17 cellular contexts compared by ENCODE assay signal in genomic region chr10:69955897-69956832, GRCh38.
A peak's percentile ranks its signal among the peaks of the same experiment; 100 is the strongest.
DNase-seq lines count a peak whose midpoint lies in the region; ATAC-seq and TF ChIP-seq lines count a peak whose summit lies in the region.
"Had no signal": no experiment of that assay in that cellular context is flagged by ENCODE, and none has a peak within 500 bp of the region (broad histone marks: within the 10 kb centered on the region; RNA-seq: fewer than 3 reads in every experiment).

No MANE protein-coding gene starts in this region.

- peaks cover 18% of the 10 kb centered on the region for H3K4me1 Mint-ChIP-seq in WTC11
- H3K4me1 Mint-ChIP-seq: CD4-positive, alpha-beta memory T cell had no signal

- H3K9me3 ChIP-seq in HEK293 (ENCODE audit: control insufficient read depth, insufficient read depth, low read depth, low read length): no peaks in the 10 kb centered on the region
- no peaks in the 10 kb centered on the region for H3K9me3 ChIP-seq in sigmoid colon

- no peak for ATAC-seq in WTC11
- ATAC-seq in esophagus mucosa: peak; percentile 53

- CTCF ChIA-PET in HEK293 (lab: Yijun Ruan, JAX) (interaction anchor here (0.6 to 3.4 kb wide), 4 partner anchors 27 to 73 kb away, joined by 3 to 16 read pairs (median 4); no protein-coding TSS in a partner anchor), WTC11 (lab: Charles Lee) (interaction anchor here (4.1 kb wide), 2 partner anchors 40 to 169 kb away, joined by 18 to 75 read pairs; no protein-coding TSS in a partner anchor)

- no peaks in the 10 kb centered on the region for H3K9me3 Mint-ChIP-seq in WTC11

- H3K27me3 Mint-ChIP-seq in WTC11 (ENCODE audit: low read depth): peaks cover 10% of the 10 kb centered on the region

- no peaks in the 10 kb centered on the region for H3K27me3 ChIP-seq in sigmoid colon

- H3K27ac ChIP-seq in HEK293 (ENCODE audit: extremely low read depth, low read depth, low read length): no peak overlapping the region
- no peak overlapping the region for H3K27ac ChIP-seq in sigmoid colon

- H3K36me3 ChIP-seq in HEK293 (ENCODE audit: control insufficient read depth in 2 of 2, insufficient read depth in 1 of 2, low read length in 2 of 2): no peaks in the 10 kb centered on the region
- H3K36me3 ChIP-seq in sigmoid colon: no peaks in the 10 kb centered on the region

- TF ChIP-seq EP300 in sigmoid colon (IDR thresholded peaks at IDR 0.05): no peak

- no peak for TF ChIP-seq POLR2A in sigmoid colon (IDR thresholded peaks at IDR 0.05)

- POLR2A ChIA-PET in HEK293 (lab: Yijun Ruan, JAX) (no interaction called here), WTC11 (lab: Charles Lee) (no interaction called here)

- H3K4me1 ChIP-seq in HEK293 (ENCODE audit: control insufficient read depth, insufficient read depth, low read length) (no peaks in the 10 kb centered on the region), sigmoid colon (peaks cover 0 to 7% (median 0%) of the 10 kb centered on the region in 4 donors)

- no peak overlapping the region for H3K4me3 Mint-ChIP-seq in WTC11
- H3K4me3 Mint-ChIP-seq: CD4-positive, alpha-beta memory T cell had no signal

- H3K36me3 Mint-ChIP-seq in WTC11: no peaks in the 10 kb centered on the region
- H3K36me3 Mint-ChIP-seq: CD4-positive, alpha-beta memory T cell had no signal

- DNase-seq in WTC11 (ENCODE audit: low spot score) (peak; percentile 1), sigmoid colon (peak; percentile 51), AG20443 (ENCODE audit: low spot score) (no peak), NCI-H128 (lab: John Stamatoyannopoulos, UW; ENCODE audit: unreplicated experiment) (no peak)
- DNase-seq in stimulated activated CD4-positive, alpha-beta T cell treated with anti-CD3 and anti-CD28 coated beads, Interleukin-4, amount 100 ng/mL, for 24 hours: no peak
- DNase-seq: CD4-positive, alpha-beta memory T cell; DMS79 treated with DMSO at 0.1 percent for 48 hours; GOT3; IMR-90; MV-4-11; NCI-H1436; NCI-H2081 treated with DMSO at 0.1 percent for 48 hours; NCI-H2227 treated with DMSO at 0.1 percent for 48 hours; NCI-H526; RPMI8226 had no signal

- H3K4me3 ChIP-seq in HEK293 (ENCODE audit: low read depth, low read length): no peak overlapping the region
- no peak overlapping the region for H3K4me3 ChIP-seq in sigmoid colon

- 86 to 90% methylated on average over 17 of the region's 17 CpGs for WGBS in sigmoid colon, 2 donors

- TF ChIP-seq CTCF in HEK293 (tag by site-specific recombination; IDR thresholded peaks at IDR 0.05) (no peak), WTC11 (IDR thresholded peaks at IDR 0.05) (no peak), sigmoid colon (IDR thresholded peaks at IDR 0.05) (no peak)

- intact Hi-C loops in sigmoid colon (cut with DNase I): no loop called here

- no peak overlapping the region for H3K27ac Mint-ChIP-seq in WTC11
- H3K27ac Mint-ChIP-seq: CD4-positive, alpha-beta memory T cell had no signal

TF ChIP-seq in HEK293, 187 proteins besides CTCF, POLR2A, EP300 and RAD21:
- TF ChIP-seq YY2 (tag by site-specific recombination; IDR thresholded peaks at IDR 0.05): no peak
- no peak for TF ChIP-seq ZNF354C (tag by site-specific recombination; IDR thresholded peaks at IDR 0.05; ENCODE audit: borderline replicate concordance, low read depth)
- peak; percentile 28; the same call in 1 of the 2 replicates for TF ChIP-seq EGR2 (tag by site-specific recombination; IDR thresholded peaks at IDR 0.05; ENCODE audit: low read depth)
TF ChIP-seq in HEK293: peak in this region for 1.

TF ChIP-seq in WTC11, 78 proteins besides CTCF, POLR2A, EP300 and RAD21 (continues in another document):
- TF ChIP-seq FOXP4 (CRISPR knock-in tag; IDR thresholded peaks at IDR 0.05) (no peak), ZNF671 (CRISPR knock-in tag; IDR thresholded peaks at IDR 0.05) (no peak), ZBTB43 (CRISPR knock-in tag; IDR thresholded peaks at IDR 0.05) (no peak), MXD4 (CRISPR knock-in tag; IDR thresholded peaks at IDR 0.05; ENCODE audit: borderline replicate concordance) (no peak), ATF6 (CRISPR knock-in tag; IDR thresholded peaks at IDR 0.05) (no peak), NFYB (CRISPR knock-in tag; conservative IDR thresholded peaks at IDR 0.05; ENCODE audit: low read depth) (no peak), ZNF425 (CRISPR knock-in tag; conservative IDR thresholded peaks at IDR 0.05) (no peak), ATF1 (CRISPR knock-in tag; IDR thresholded peaks at IDR 0.05) (no peak), E2F5 (CRISPR knock-in tag; IDR thresholded peaks at IDR 0.05) (no peak), MLX (CRISPR knock-in tag; IDR thresholded peaks at IDR 0.05) (no peak), NFATC4 (CRISPR knock-in tag; IDR thresholded peaks at IDR 0.05) (no peak), JUN (CRISPR knock-in tag; IDR thresholded peaks at IDR 0.05) (no peak)

Comparison
In these comparisons a context has a peak if more than half of its experiments do, and no peak if none do; other contexts are left out.
1. DNase-seq: peak in WTC11 (single experiment) and sigmoid colon (single experiment); none in AG20443 (single experiment), NCI-H128 (single experiment) and stimulated activated CD4-positive, alpha-beta T cell treated with anti-CD3 and anti-CD28 coated beads, Interleukin-4, amount 100 ng/mL, for 24 hours (single experiment).